In the genomic region with DNA sequence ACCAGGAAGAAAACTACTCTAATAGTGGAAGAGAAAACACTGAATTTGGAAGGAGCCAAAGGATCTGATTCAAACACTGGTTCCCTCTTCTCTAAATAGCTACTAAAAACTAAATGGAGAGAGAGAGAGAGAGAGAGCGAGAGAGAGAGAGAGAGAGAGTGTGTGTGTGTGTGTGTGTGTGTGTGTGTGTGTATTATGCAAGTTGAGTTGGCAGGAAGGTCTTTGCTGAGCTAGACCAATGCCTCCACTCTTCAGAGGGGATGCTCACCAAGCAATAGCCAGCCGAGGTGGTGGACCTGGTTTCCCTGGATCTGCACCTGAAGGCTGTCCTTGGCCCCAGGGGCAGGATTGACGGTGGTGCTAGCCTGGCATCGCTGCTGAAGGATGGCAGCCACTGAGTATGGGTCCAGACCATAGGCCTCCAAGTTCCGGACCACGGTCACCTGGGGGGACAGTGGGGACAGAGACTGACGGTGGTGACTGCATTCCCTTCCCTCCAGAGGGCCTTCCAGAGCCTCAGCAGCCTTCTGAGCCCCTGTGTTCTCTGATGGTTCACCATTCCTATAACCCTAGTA, we compare ENCODE assay signal across 26 cellular contexts. TPM values are rescaled to one million over a fixed set of nuclear protein-coding genes. Genes with fewer than 3 reads are reported as not detected.
DNase-seq lines count a peak whose midpoint lies in the region; ATAC-seq, FAIRE-seq and TF ChIP-seq lines count a peak whose summit lies in the region.
"Had no signal": no experiment of that assay in that cellular context is flagged by ENCODE, and none has a peak within 500 bp of the region (broad histone marks: within the 10 kb centered on the region; RNA-seq: fewer than 3 reads in every experiment).

No MANE protein-coding gene starts in this region.

- peaks cover 42% of the 10 kb centered on the region for H3K4me1 Mint-ChIP-seq in activated CD8-positive, alpha-beta T cell treated with anti-CD3 and anti-CD28 coated beads, Interleukin-2, amount 10 ng/mL, durations not matched to agents 7 days and 5 days (ENCODE audit: low read depth)
- peaks cover 47 to 53% of the 10 kb centered on the region in 2 donors for H3K4me1 Mint-ChIP-seq in immature natural killer cell
- H3K4me1 Mint-ChIP-seq in stimulated activated naive B cell treated with anti-CD40 and anti-IgM and Interleukin-4, amounts not matched to agents 10 μg/mL and 1 μg/mL and 100 μg/mL, for 72 hours, result peaks cover 20 to 36% of the 10 kb centered on the region in 2 donors
- H3K4me1 Mint-ChIP-seq: WTC11 had no signal

- no peak overlapping the region for H3K4me2 ChIP-seq in HepG2 (ENCODE audit: low read depth, low read length)

- no peaks in the 10 kb centered on the region for H4K20me1 ChIP-seq in HepG2 (ENCODE audit: insufficient read depth, low read length)

- no peaks in the 10 kb centered on the region for H3K27me3 ChIP-seq in right lobe of liver
- H3K27me3 ChIP-seq in HepG2 (ENCODE audit: control insufficient read depth in 1 of 2, insufficient read depth in 2 of 2, low read length in 2 of 2), result no peaks in the 10 kb centered on the region
- H3K27me3 ChIP-seq: colonic mucosa, gastroesophageal sphincter had no signal

- TF ChIP-seq RAD21 in HepG2 (CRISPR knock-in tag; IDR thresholded peaks at IDR 0.05), result no peak

- peak overlapping the region; percentile 73 for H3K27ac Mint-ChIP-seq in activated CD8-positive, alpha-beta T cell treated with anti-CD3 and anti-CD28 coated beads, Interleukin-2, amount 10 ng/mL, durations not matched to agents 7 days and 5 days
- peak overlapping the region in 5 of 6 donors; percentile 77 to 94 (median 92) for H3K27ac Mint-ChIP-seq in immature natural killer cell
- peak overlapping the region; percentile 65 for H3K27ac Mint-ChIP-seq in stimulated activated naive B cell treated with anti-CD40 and anti-IgM and Interleukin-4, amounts not matched to agents 10 μg/mL and 1 μg/mL and 100 μg/mL, for 72 hours
- H3K27ac Mint-ChIP-seq: HFFc6, type B pancreatic cell, WTC11 had no signal

- no peaks in the 10 kb centered on the region for H3K79me2 ChIP-seq in HepG2 (ENCODE audit: insufficient read depth, low read length)
- H3K79me2 ChIP-seq: parathyroid adenoma had no signal

- FAIRE-seq in HepG2 (lab: Jason Lieb, UNC), result no peak
- FAIRE-seq: bronchial epithelial cell, K562 had no signal

- no peaks in the 10 kb centered on the region for H3K27me3 Mint-ChIP-seq in activated CD8-positive, alpha-beta T cell treated with anti-CD3 and anti-CD28 coated beads, Interleukin-2, amount 10 ng/mL, durations not matched to agents 7 days and 5 days (ENCODE audit: low read depth)
- peaks cover 0 to 3% (median 0%) of the 10 kb centered on the region in 3 donors for H3K27me3 Mint-ChIP-seq in immature natural killer cell (ENCODE audit: low read depth in 3 of 3)
- no peaks in the 10 kb centered on the region for H3K27me3 Mint-ChIP-seq in stimulated activated naive B cell treated with anti-CD40 and anti-IgM and Interleukin-4, amounts not matched to agents 10 μg/mL and 1 μg/mL and 100 μg/mL, for 72 hours
- H3K27me3 Mint-ChIP-seq: type B pancreatic cell had no signal

- H3K27ac ChIP-seq in right lobe of liver, result no peak overlapping the region
- no peak overlapping the region for H3K27ac ChIP-seq in HepG2 (ENCODE audit: extremely low read length, insufficient read depth, low read length)
- H3K27ac ChIP-seq: C4-2B, colonic mucosa, gastroesophageal sphincter, GM23248, parathyroid adenoma had no signal

- DNase-seq in right lobe of liver, result no peak
- DNase-seq in HepG2 (ENCODE audit: low spot score), result no peak
- no peak for DNase-seq in activated CD8-positive, alpha-beta T cell treated with anti-CD3 and anti-CD28 coated beads, Interleukin-2, amount 10 ng/mL, durations not matched to agents 7 days and 5 days
- no peak for DNase-seq in immature natural killer cell
- no peak for DNase-seq in stimulated activated naive B cell treated with anti-CD40 and anti-IgM and Interleukin-4, amounts not matched to agents 10 μg/mL and 1 μg/mL and 100 μg/mL, for 72 hours
- no peak for DNase-seq in hepatic stellate cell (ENCODE audit: low spot score)
- no peak for DNase-seq in dedifferentiated amniotic fluid mesenchymal stem cell (ENCODE audit: extremely low spot score)
- DNase-seq: amygdala, colonic mucosa, GM23248, HFFc6, islet precursor cell, MM.1S, NCI-H1436, NCI-H446 treated with DMSO at 0.1 percent for 48 hours, T1000 had no signal

- BruUV-seq in HepG2 (replicated peaks; lab: Mats Ljungman, UMichigan), result no TSS peak

- H3K9ac ChIP-seq in HepG2 (ENCODE audit: insufficient read depth, low read depth, low read length), result no peak overlapping the region
- H3K9ac ChIP-seq: GM23248, parathyroid adenoma had no signal

- ATAC-seq in right lobe of liver, result peak in 3 of 4 donors; percentile 27 to 53 (median 38)
- no peak for ATAC-seq in HepG2
- no peak for ATAC-seq in activated CD8-positive, alpha-beta T cell treated with anti-CD3 and anti-CD28 coated beads, Interleukin-2, amount 10 ng/mL, durations not matched to agents 7 days and 5 days
- ATAC-seq in stimulated activated naive B cell treated with anti-CD40 and anti-IgM and Interleukin-4, amounts not matched to agents 10 μg/mL and 1 μg/mL and 100 μg/mL, for 72 hours (replicated peaks), result no peak
- ATAC-seq in HG02870 (IDR thresholded peaks at IDR 0.05; ENCODE audit: unreplicated experiment), result no peak
- ATAC-seq: gastroesophageal sphincter, K562, sciatic nerve, WTC11 had no signal

- no peaks in the 10 kb centered on the region for H3K9me3 Mint-ChIP-seq in activated CD8-positive, alpha-beta T cell treated with anti-CD3 and anti-CD28 coated beads, Interleukin-2, amount 10 ng/mL, durations not matched to agents 7 days and 5 days (ENCODE audit: insufficient read depth)
- no peaks in the 10 kb centered on the region for H3K9me3 Mint-ChIP-seq in immature natural killer cell
- no peaks in the 10 kb centered on the region for H3K9me3 Mint-ChIP-seq in stimulated activated naive B cell treated with anti-CD40 and anti-IgM and Interleukin-4, amounts not matched to agents 10 μg/mL and 1 μg/mL and 100 μg/mL, for 72 hours
- H3K9me3 Mint-ChIP-seq: HFFc6, neural crest cell, type B pancreatic cell, WTC11 had no signal

- TF ChIP-seq CTCF in right lobe of liver (IDR thresholded peaks at IDR 0.05) (no peak), HepG2 (CRISPR knock-in tag; IDR thresholded peaks at IDR 0.05) (no peak)

- peaks cover 65% of the 10 kb centered on the region for H3K36me3 Mint-ChIP-seq in activated CD8-positive, alpha-beta T cell treated with anti-CD3 and anti-CD28 coated beads, Interleukin-2, amount 10 ng/mL, durations not matched to agents 7 days and 5 days (ENCODE audit: low read depth)
- H3K36me3 Mint-ChIP-seq in immature natural killer cell, result peaks cover 12 to 34% (median 19%) of the 10 kb centered on the region in 3 donors
- H3K36me3 Mint-ChIP-seq in stimulated activated naive B cell treated with anti-CD40 and anti-IgM and Interleukin-4, amounts not matched to agents 10 μg/mL and 1 μg/mL and 100 μg/mL, for 72 hours, result peaks cover 35 to 68% of the 10 kb centered on the region in 2 donors

- intact Hi-C loops in right lobe of liver (cut with DNase I), result no loop called here
- intact Hi-C loops in HepG2 (cut with micrococcal nuclease; ENCODE audit: unreplicated experiment), result no loop called here

- CTCF ChIA-PET in HepG2 (lab: Yijun Ruan, JAX; ENCODE audit: low intra/inter-chr PET ratio, low total read pairs), result no interaction called here
- CTCF ChIA-PET in activated CD8-positive, alpha-beta T cell treated with anti-CD3 and anti-CD28 coated beads, Interleukin-2, amount 10 ng/mL, durations not matched to agents 7 days and 5 days (lab: Charles Lee), result interaction anchor here (0.9 to 4.2 kb wide), 9 partner anchors 10 to 114 kb away, joined by 3 to 23 read pairs (median 5); no protein-coding TSS in a partner anchor

- no peak overlapping the region for H3K4me3 ChIP-seq in right lobe of liver
- H3K4me3 ChIP-seq in HepG2 (replicated peaks in 1 of 3; ENCODE audit: insufficient read depth in 1 of 3, low read depth in 2 of 3, low read length in 3 of 3), result no peak overlapping the region
- H3K4me3 ChIP-seq: colonic mucosa, gastroesophageal sphincter, GM23248, K562 had no signal

- in situ Hi-C loops in HepG2 (cut with HindIII; ENCODE audit: extremely low pct_ligation_motif_present, low pct_unique_long_range_greater_than_20kb), result no loop called here

- H3K4me1 ChIP-seq in right lobe of liver (no peaks in the 10 kb centered on the region), HepG2 (ENCODE audit: insufficient read depth, low read length) (no peaks in the 10 kb centered on the region)
- H3K4me1 ChIP-seq: colonic mucosa, parathyroid adenoma had no signal

- H3K36me3 ChIP-seq in right lobe of liver (peaks cover 4 to 80% (median 25%) of the 10 kb centered on the region in 4 donors), HepG2 (replicated peaks in 1 of 2; ENCODE audit: control insufficient read depth in 1 of 2, insufficient read depth in 2 of 2, low read length in 2 of 2) (peaks cover 24 to 79% of the 10 kb centered on the region in 2 experiments)

- H3K4me3 Mint-ChIP-seq in activated CD8-positive, alpha-beta T cell treated with anti-CD3 and anti-CD28 coated beads, Interleukin-2, amount 10 ng/mL, durations not matched to agents 7 days and 5 days, result no peak overlapping the region
- no peak overlapping the region for H3K4me3 Mint-ChIP-seq in immature natural killer cell
- H3K4me3 Mint-ChIP-seq in stimulated activated naive B cell treated with anti-CD40 and anti-IgM and Interleukin-4, amounts not matched to agents 10 μg/mL and 1 μg/mL and 100 μg/mL, for 72 hours, result no peak overlapping the region
- H3K4me3 Mint-ChIP-seq: HFFc6, neural crest cell, type B pancreatic cell, WTC11 had no signal

- TF ChIP-seq EP300 in HepG2 (IDR thresholded peaks at IDR 0.05; ENCODE audit: low read depth in 2 of 2, low read length in 2 of 2) (no peak), HepG2 (CRISPR knock-in tag; IDR thresholded peaks at IDR 0.05; ENCODE audit: borderline replicate concordance) (no peak)

- TF ChIP-seq POLR2A in right lobe of liver (IDR thresholded peaks at IDR 0.05) (no peak), HepG2 (IDR thresholded peaks at IDR 0.05; ENCODE audit: insufficient read depth in 1 of 2, low read depth in 2 of 2, low read length in 2 of 2) (no peak)

- no peak overlapping the region for H2AFZ ChIP-seq in HepG2 (ENCODE audit: low read length)
- H2AFZ ChIP-seq: GM23248, parathyroid adenoma had no signal

- no peaks in the 10 kb centered on the region for H3K9me3 ChIP-seq in right lobe of liver
- H3K9me3 ChIP-seq in HepG2 (ENCODE audit: low read length), result no peaks in the 10 kb centered on the region
- H3K9me3 ChIP-seq: colonic mucosa, gastroesophageal sphincter had no signal

- POLR2A ChIA-PET in HepG2 (lab: Yijun Ruan, JAX), result no interaction called here
- POLR2A ChIA-PET in activated CD8-positive, alpha-beta T cell treated with anti-CD3 and anti-CD28 coated beads, Interleukin-2, amount 10 ng/mL, durations not matched to agents 7 days and 5 days (lab: Charles Lee), result interaction anchor here (0.6 to 1.1 kb wide), 2 partner anchors 13 to 146 kb away, joined by 3 read pairs; no protein-coding TSS in a partner anchor

- WGBS in right lobe of liver (ENCODE audit: insufficient coverage, low coverage, low lambda C conversion rate, missing lambda C conversion rate), result 100% methylated on average over 1 of the region's 7 CpGs
- WGBS in HepG2 (ENCODE audit: low lambda C conversion rate), result 96% methylated on average over 4 of the region's 7 CpGs

RNA-seq across cellular contexts. Expression of gene EIF2D, which starts 18.8 kb away (rescaled TPM):
- total RNA-seq in right lobe of liver (10 to 100 TPM; 18.4 to 29.3 (median 24.4) TPM), HepG2 (2016; rRNA removed; fragmentation: Illumina TruSeq; extraction: Trizol) (45.1 and 47.5 TPM in 2 replicates)
- total RNA-seq in HepG2 (2016; cell fraction: cytosol; rRNA removed; fragmentation: Illumina TruSeq; extraction: Trizol; ENCODE audit: low read depth), result 43.1 and 44.2 TPM in 2 replicates
- total RNA-seq in HepG2 (2016; cell fraction: insoluble cytoplasmic fraction; rRNA removed; fragmentation: Illumina TruSeq; extraction: Trizol), result 44.4 and 45.6 TPM in 2 replicates
- 66.4 and 71.1 TPM in 2 replicates for total RNA-seq in HepG2 (2016; cell fraction: membrane; rRNA removed; fragmentation: Illumina TruSeq; extraction: Trizol)
- 33.0 and 33.9 TPM in 2 replicates for total RNA-seq in HepG2 (2016; cell fraction: nucleus; rRNA removed; fragmentation: Illumina TruSeq; extraction: Trizol)
- polyA plus RNA-seq in HepG2 (2011; rRNA removed) (61.1 and 64.9 TPM in 2 replicates), immature natural killer cell (10 to 100 TPM; 12.9 to 24.2 (median 20.8) TPM)
- polyA plus RNA-seq in HepG2 (2011; cell fraction: cytosol; rRNA removed), result 57.5 and 59.2 TPM in 2 replicates
- 50.4 and 55.0 TPM in 2 replicates for polyA plus RNA-seq in HepG2 (2011; cell fraction: nucleus; rRNA removed)
- polyA plus RNA-seq in HepG2 (2012), result 35.2 and 37.1 TPM in 2 replicates
- polyA plus RNA-seq in HepG2 (2016; cell fraction: cytosol; fragmentation: Illumina TruSeq; extraction: Trizol; ENCODE audit: low read depth), result 51.1 and 52.3 TPM in 2 replicates
- 56.4 and 58.1 TPM in 2 replicates for polyA plus RNA-seq in HepG2 (2016; cell fraction: insoluble cytoplasmic fraction; fragmentation: Illumina TruSeq; extraction: Trizol; ENCODE audit: low read depth)
- 76.1 and 77.6 TPM in 2 replicates for polyA plus RNA-seq in HepG2 (2016; cell fraction: membrane; fragmentation: Illumina TruSeq; extraction: Trizol; ENCODE audit: low read depth)
- polyA plus RNA-seq in HepG2 (2016; cell fraction: nucleus; fragmentation: Illumina TruSeq; extraction: Trizol; ENCODE audit: insufficient read depth, low read depth), result 56.2 and 57.6 TPM in 2 replicates
- polyA minus RNA-seq in HepG2 (2011; rRNA and poly(A)+ RNA removed; ENCODE audit: low replicate concordance), result 48.8 and 93.5 TPM in 2 replicates
- 21.5 and 22.3 TPM in 2 replicates for polyA minus RNA-seq in HepG2 (2011; cell fraction: cytosol; rRNA and poly(A)+ RNA removed)
- 31.9 and 36.3 TPM in 2 replicates for polyA minus RNA-seq in HepG2 (2011; cell fraction: nucleus; rRNA and poly(A)+ RNA removed)
- 10 to 100 TPM; 41.6 to 45.1 TPM for total RNA-seq in activated CD8-positive, alpha-beta T cell treated with anti-CD3 and anti-CD28 coated beads, Interleukin-2, amount 10 ng/mL, durations not matched to agents 7 days and 5 days

RNA-seq across cellular contexts. Expression of gene DYRK3, which starts 41.9 kb away (rescaled TPM):
- total RNA-seq in right lobe of liver (1 to 10 TPM; 2.8 to 5.6 (median 4.0) TPM), HepG2 (2016; rRNA removed; fragmentation: Illumina TruSeq; extraction: Trizol) (2.8 and 4.1 TPM in 2 replicates)
- total RNA-seq in HepG2 (2016; cell fraction: cytosol; rRNA removed; fragmentation: Illumina TruSeq; extraction: Trizol; ENCODE audit: low read depth), result 0.44 and 0.81 TPM in 2 replicates
- total RNA-seq in HepG2 (2016; cell fraction: insoluble cytoplasmic fraction; rRNA removed; fragmentation: Illumina TruSeq; extraction: Trizol), result 3.1 and 4.0 TPM in 2 replicates
- total RNA-seq in HepG2 (2016; cell fraction: membrane; rRNA removed; fragmentation: Illumina TruSeq; extraction: Trizol), result 1.4 and 1.5 TPM in 2 replicates
- 1.7 and 2.7 TPM in 2 replicates for total RNA-seq in HepG2 (2016; cell fraction: nucleus; rRNA removed; fragmentation: Illumina TruSeq; extraction: Trizol)
- polyA plus RNA-seq in HepG2 (2011; rRNA removed) (0.48 and 0.50 TPM in 2 replicates), immature natural killer cell (not detected)
- 0.31 and 0.43 TPM in 2 replicates for polyA plus RNA-seq in HepG2 (2011; cell fraction: cytosol; rRNA removed)
- 0.29 and 0.58 TPM in 2 replicates for polyA plus RNA-seq in HepG2 (2011; cell fraction: nucleus; rRNA removed)
- 0.40 and 0.43 TPM in 2 replicates for polyA plus RNA-seq in HepG2 (2012)
- 0.10 and 0.25 TPM in 2 replicates for polyA plus RNA-seq in HepG2 (2016; cell fraction: cytosol; fragmentation: Illumina TruSeq; extraction: Trizol; ENCODE audit: low read depth)
- polyA plus RNA-seq in HepG2 (2016; cell fraction: insoluble cytoplasmic fraction; fragmentation: Illumina TruSeq; extraction: Trizol; ENCODE audit: low read depth), result 1.7 and 2.1 TPM in 2 replicates
- polyA plus RNA-seq in HepG2 (2016; cell fraction: membrane; fragmentation: Illumina TruSeq; extraction: Trizol; ENCODE audit: low read depth), result 0.34 and 0.35 TPM in 2 replicates
- 1.0 and 1.5 TPM in 2 replicates for polyA plus RNA-seq in HepG2 (2016; cell fraction: nucleus; fragmentation: Illumina TruSeq; extraction: Trizol; ENCODE audit: insufficient read depth, low read depth)
- polyA minus RNA-seq in HepG2 (2011; rRNA and poly(A)+ RNA removed; ENCODE audit: low replicate concordance), result 0.80 and 17.9 TPM in 2 replicates
- polyA minus RNA-seq in HepG2 (2011; cell fraction: cytosol; rRNA and poly(A)+ RNA removed), result 0.40 and 1.7 TPM in 2 replicates
- 1.2 and 2.0 TPM in 2 replicates for polyA minus RNA-seq in HepG2 (2011; cell fraction: nucleus; rRNA and poly(A)+ RNA removed)
- 1 to 10 TPM; 5.3 to 5.9 TPM for total RNA-seq in activated CD8-positive, alpha-beta T cell treated with anti-CD3 and anti-CD28 coated beads, Interleukin-2, amount 10 ng/mL, durations not matched to agents 7 days and 5 days

Comparison
In these comparisons a context has a peak if more than half of its experiments do, and no peak if none do; other contexts are left out.
1. ATAC-seq: peak in right lobe of liver (3 of 4); none in HepG2 (single experiment), activated CD8-positive, alpha-beta T cell treated with anti-CD3 and anti-CD28 coated beads, Interleukin-2, amount 10 ng/mL, durations not matched to agents 7 days and 5 days (single experiment), stimulated activated naive B cell treated with anti-CD40 and anti-IgM and Interleukin-4, amounts not matched to agents 10 μg/mL and 1 μg/mL and 100 μg/mL, for 72 hours (0 of 2) and HG02870 (single experiment).
2. Peak in every context shown above with its lines, with median percentiles within 50 percentile points of each other: H3K27ac Mint-ChIP-seq.